Comparison of ENCODE assay signal across 22 cellular contexts in the genomic region with DNA sequence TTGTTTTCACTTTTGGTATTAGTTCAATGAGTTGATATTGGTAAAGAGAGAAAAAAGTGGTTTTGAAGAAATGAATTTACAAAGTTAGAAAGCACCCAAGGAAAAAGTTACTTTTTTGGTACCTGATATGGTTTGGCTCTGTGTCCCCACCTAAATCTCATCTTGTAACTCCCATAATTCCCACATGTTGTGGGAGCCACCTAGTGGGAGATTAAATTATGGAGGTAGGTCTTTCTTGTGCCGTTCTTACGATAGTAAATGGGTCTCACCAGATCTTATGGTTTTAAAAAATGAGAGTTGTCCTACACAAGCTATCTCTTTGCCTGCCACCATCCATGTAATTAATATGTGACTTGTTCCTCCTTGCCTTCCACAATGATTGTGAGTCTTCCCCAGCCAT.
A peak's percentile ranks its signal among the peaks of the same experiment; 100 is the strongest.
DNase-seq lines count a peak whose midpoint lies in the region; ATAC-seq and TF ChIP-seq lines count a peak whose summit lies in the region.
"Had no signal": no experiment of that assay in that cellular context is flagged by ENCODE, and none has a peak within 500 bp of the region (broad histone marks: within the 10 kb centered on the region; RNA-seq: fewer than 3 reads in every experiment).

No MANE protein-coding gene starts in this region.

- H3K27me3 ChIP-seq in cardiac muscle cell: no peaks in the 10 kb centered on the region
- H3K27me3 ChIP-seq in heart right ventricle: no peaks in the 10 kb centered on the region
- H3K27me3 ChIP-seq: suprapubic skin had no signal

- no peaks in the 10 kb centered on the region for H3K9me3 ChIP-seq in cardiac muscle cell (ENCODE audit: low read depth)
- H3K9me3 ChIP-seq in heart right ventricle: peaks cover 0 to 15% (median 0%) of the 10 kb centered on the region in 11 donors
- H3K9me3 ChIP-seq: suprapubic skin had no signal

- 94 to 97% methylated on average over 2 of the region's 2 CpGs for WGBS in heart right ventricle, 2 donors

- H3K4me3 ChIP-seq in cardiac muscle cell (no peak overlapping the region), heart right ventricle (no peak overlapping the region)
- H3K4me3 ChIP-seq: K562, suprapubic skin had no signal

- no peak for ATAC-seq in heart right ventricle
- no peak for ATAC-seq in HG03045 (IDR thresholded peaks at IDR 0.05; ENCODE audit: unreplicated experiment)
- no peak for ATAC-seq in HG02852 (IDR thresholded peaks at IDR 0.05; ENCODE audit: unreplicated experiment)
- ATAC-seq: CD8-positive, alpha-beta T cell; K562 had no signal

- TF ChIP-seq CTCF in cardiac muscle cell (IDR thresholded peaks at IDR 0.05; ENCODE audit: low read depth, low read length) (peak; percentile 12), heart right ventricle (IDR thresholded peaks at IDR 0.05) (no peak)

- intact Hi-C loops in heart right ventricle (cut with DNase I): no loop called here

- H3K36me3 ChIP-seq in cardiac muscle cell (no peaks in the 10 kb centered on the region), heart right ventricle (no peaks in the 10 kb centered on the region)
- H3K36me3 ChIP-seq: suprapubic skin had no signal

- DNase-seq in cardiac muscle cell (ENCODE audit: low read depth in 1 of 2, low spot score in 1 of 2): peak in 1 of 2 donors; percentile 15
- DNase-seq in heart right ventricle: no peak
- DNase-seq in NCI-H524 (lab: John Stamatoyannopoulos, UW): peak; percentile 48 to 57
- DNase-seq in amniotic epithelial cell (ENCODE audit: low read depth): peak; percentile 5
- no peak for DNase-seq in COLO668 (lab: John Stamatoyannopoulos, UW; ENCODE audit: unreplicated experiment)
- no peak for DNase-seq in stimulated activated CD4-positive, alpha-beta T cell treated with anti-CD3 and anti-CD28 coated beads, Interleukin-2, amount 100 ng/mL, for 24 hours
- DNase-seq: activated CD4-positive, alpha-beta T cell treated with anti-CD3 and anti-CD28 coated beads for 48 hours; activated CD8-positive, alpha-beta memory T cell treated with anti-CD3 and anti-CD28 coated beads, Interleukin-2, amount 50 U/mL, for 4 hours; activated gamma-delta T cell treated with Interleukin-2 at 50 U/mL for 16 hours; amygdala; CD8-positive, alpha-beta T cell; central memory CD4-positive, alpha-beta T cell; effector CD8-positive, alpha-beta T cell; NCI-H1092 treated with DMSO at 0.1 percent for 48 hours; NCI-H2029 treated with DMSO at 0.1 percent for 48 hours; nucleus accumbens; retina; RPMI8226 had no signal

- H3K4me1 ChIP-seq in cardiac muscle cell (ENCODE audit: low read depth) (peaks cover 8% of the 10 kb centered on the region), heart right ventricle (peaks cover 0 to 13% (median 0%) of the 10 kb centered on the region in 9 donors)
- H3K4me1 ChIP-seq: suprapubic skin had no signal

- H3K27ac ChIP-seq in cardiac muscle cell: no peak overlapping the region
- no peak overlapping the region for H3K27ac ChIP-seq in heart right ventricle
- H3K27ac ChIP-seq: suprapubic skin had no signal

Comparison
In these comparisons a context has a peak if more than half of its experiments do, and no peak if none do; other contexts are left out.
1. DNase-seq: peak in NCI-H524 (2 of 2) and amniotic epithelial cell (single experiment); none in heart right ventricle (0 of 2), COLO668 (single experiment) and stimulated activated CD4-positive, alpha-beta T cell treated with anti-CD3 and anti-CD28 coated beads, Interleukin-2, amount 100 ng/mL, for 24 hours (0 of 2).